In the genomic region with DNA sequence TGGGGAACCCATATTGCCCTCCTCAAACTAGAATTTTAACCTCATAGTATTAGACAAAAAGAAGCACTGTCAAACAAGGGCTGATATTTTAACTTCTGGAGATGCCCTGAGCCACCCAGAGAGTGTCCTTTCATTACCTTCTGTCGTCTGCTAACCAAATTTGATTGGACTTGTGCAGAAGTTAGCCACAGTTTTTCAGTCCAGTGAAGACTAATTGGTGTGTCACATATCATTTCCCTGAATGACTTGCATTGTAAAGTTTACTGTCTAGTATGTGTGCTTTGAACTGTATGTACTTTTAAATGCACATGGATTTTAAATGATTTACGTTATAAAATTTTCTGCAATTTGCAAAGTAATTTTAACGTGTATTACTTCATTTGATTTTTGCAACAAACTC, we compare ENCODE assay signal across 27 cellular contexts.
"Had no signal": no experiment of that assay in that cellular context is flagged by ENCODE, and none has a peak within 500 bp of the region (broad histone marks: within the 10 kb centered on the region; RNA-seq: fewer than 3 reads in every experiment).

No MANE protein-coding gene starts in this region.

- H3K4me3 ChIP-seq: adrenal gland, body of pancreas, esophagus squamous epithelium, gastroesophageal sphincter had no signal

- H3K27ac ChIP-seq: adrenal gland, body of pancreas, epithelial cell of prostate, esophagus squamous epithelium, gastroesophageal sphincter, VCaP had no signal

- H3K9me3 ChIP-seq: adrenal gland, body of pancreas, esophagus squamous epithelium, gastroesophageal sphincter had no signal

- FAIRE-seq: colon, endometrium, endothelial cell of umbilical vein had no signal

- DNase-seq: activated CD4-positive, alpha-beta memory T cell treated with anti-CD3 and anti-CD28 coated beads, Interleukin-2, amount 10 ng/mL, durations not matched to agents 7 days and 5 days; activated CD4-positive, alpha-beta T cell treated with anti-CD3 and anti-CD28 coated beads for 1 hour; activated CD4-positive, alpha-beta T cell treated with anti-CD3 and anti-CD28 coated beads for 4 hours; activated CD4-positive, alpha-beta T cell treated with anti-CD3 and anti-CD28 coated beads, Interleukin-2, amount 10 ng/mL, durations not matched to agents 7 days and 5 days; activated CD4-positive, alpha-beta T cell treated with anti-CD3 and anti-CD28 coated beads, Interleukin-2, amount 50 U/mL, for 4 hours; activated effector memory CD4-positive, alpha-beta T cell treated with anti-CD3 and anti-CD28 coated beads, Interleukin-2, amount 50 U/mL, for 16 hours; activated naive CD4-positive, alpha-beta T cell treated with anti-CD3 and anti-CD28 coated beads for 36 hours; activated naive CD8-positive, alpha-beta T cell treated with anti-CD3 and anti-CD28 coated beads for 36 hours; activated naive CD8-positive, alpha-beta T cell treated with anti-CD3 and anti-CD28 coated beads, Interleukin-2, amount 50 U/mL, for 24 hours; activated T-cell treated with anti-CD3 and anti-CD28 coated beads, Interleukin-2, amount 50 U/mL, for 1 hour; activated T-cell treated with anti-CD3 and anti-CD28 coated beads, Interleukin-2, amount 50 U/mL, for 48 hours; adrenal gland; amygdala; aorta; body of pancreas; caudate nucleus; effector CD8-positive, alpha-beta T cell; esophagus squamous epithelium; foreskin melanocyte; T-helper 2 cell had no signal

- H3K4me1 ChIP-seq: adrenal gland, body of pancreas, esophagus squamous epithelium, gastroesophageal sphincter had no signal

- ATAC-seq: activated naive CD8-positive, alpha-beta T cell treated with anti-CD3 and anti-CD28 coated beads, Interleukin-2, amount 50 U/mL, for 24 hours; body of pancreas; gastroesophageal sphincter; WTC11 had no signal

- H3K27me3 ChIP-seq: adrenal gland, body of pancreas, esophagus squamous epithelium, gastroesophageal sphincter had no signal

- H3K36me3 ChIP-seq: adrenal gland, esophagus squamous epithelium, gastroesophageal sphincter had no signal
